In the genomic region with DNA sequence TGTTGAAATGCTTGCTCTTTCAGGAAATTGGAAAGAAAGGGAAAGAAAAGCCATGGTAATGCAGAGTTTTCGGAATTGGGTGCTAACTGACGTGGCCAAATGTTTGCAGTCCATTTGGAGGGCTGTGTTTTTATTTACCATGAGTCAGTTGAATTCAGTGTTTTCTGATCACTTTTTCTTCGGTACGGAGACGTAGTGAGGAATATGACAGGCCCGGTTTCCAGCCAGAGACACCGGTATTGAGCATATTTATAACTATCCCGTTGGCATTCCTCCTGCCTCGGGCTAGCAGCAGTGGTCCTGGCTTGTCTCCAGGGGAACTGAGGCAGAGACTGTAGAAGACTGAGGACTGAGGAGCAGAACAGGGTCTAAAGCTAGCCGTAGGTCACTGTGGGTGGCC, we compare ENCODE assay signal across 10 cellular contexts. TPM values are rescaled to one million over a fixed set of nuclear protein-coding genes. Genes with fewer than 3 reads are reported as not detected.
A peak's percentile ranks its signal among the peaks of the same experiment; 100 is the strongest.
DNase-seq lines count a peak whose midpoint lies in the region; ATAC-seq lines count a peak whose summit lies in the region.
"Had no signal": no experiment of that assay in that cellular context is flagged by ENCODE, and none has a peak within 500 bp of the region (broad histone marks: within the 10 kb centered on the region; RNA-seq: fewer than 3 reads in every experiment).

No MANE protein-coding gene starts in this region.

- H3K9me3 ChIP-seq in thymus (ENCODE audit: control insufficient read depth) = no peaks in the 10 kb centered on the region

- no peak overlapping the region for H3K27ac ChIP-seq in thymus (ENCODE audit: low read depth)

- H3K36me3 Mint-ChIP-seq in activated CD8-positive, alpha-beta memory T cell treated with anti-CD3 and anti-CD28 coated beads, Interleukin-2, amount 10 ng/mL, durations not matched to agents 7 days and 5 days = peaks cover 26% of the 10 kb centered on the region
- H3K36me3 Mint-ChIP-seq in activated naive CD8-positive, alpha-beta T cell treated with anti-CD3 and anti-CD28 coated beads for 36 hours = peaks cover 23% of the 10 kb centered on the region

- peaks cover 27% of the 10 kb centered on the region for H3K4me1 Mint-ChIP-seq in activated CD8-positive, alpha-beta memory T cell treated with anti-CD3 and anti-CD28 coated beads, Interleukin-2, amount 10 ng/mL, durations not matched to agents 7 days and 5 days
- peaks cover 30% of the 10 kb centered on the region for H3K4me1 Mint-ChIP-seq in activated naive CD8-positive, alpha-beta T cell treated with anti-CD3 and anti-CD28 coated beads for 36 hours

- peak overlapping the region; percentile 95 for H3K4me3 ChIP-seq in thymus (ENCODE audit: low read length)

- H3K36me3 ChIP-seq in thymus (ENCODE audit: control insufficient read depth, insufficient read depth) = peaks cover 25% of the 10 kb centered on the region

- intact Hi-C loops in posterior vena cava (cut with DNase I) = no loop called here

- H3K4me1 ChIP-seq in thymus (ENCODE audit: control insufficient read depth, insufficient read depth, low read length) = peaks cover 5% of the 10 kb centered on the region

- H3K4me3 Mint-ChIP-seq in activated CD8-positive, alpha-beta memory T cell treated with anti-CD3 and anti-CD28 coated beads, Interleukin-2, amount 10 ng/mL, durations not matched to agents 7 days and 5 days = peak overlapping the region; percentile 80
- H3K4me3 Mint-ChIP-seq in activated naive CD8-positive, alpha-beta T cell treated with anti-CD3 and anti-CD28 coated beads for 36 hours = peak overlapping the region; percentile 90

- H3K9me3 Mint-ChIP-seq in activated CD8-positive, alpha-beta memory T cell treated with anti-CD3 and anti-CD28 coated beads, Interleukin-2, amount 10 ng/mL, durations not matched to agents 7 days and 5 days (ENCODE audit: low read depth) = no peaks in the 10 kb centered on the region
- peaks cover 4% of the 10 kb centered on the region for H3K9me3 Mint-ChIP-seq in activated naive CD8-positive, alpha-beta T cell treated with anti-CD3 and anti-CD28 coated beads for 36 hours

- 66% methylated on average over 10 of the region's 10 CpGs for WGBS in thymus

- H3K27me3 Mint-ChIP-seq in activated CD8-positive, alpha-beta memory T cell treated with anti-CD3 and anti-CD28 coated beads, Interleukin-2, amount 10 ng/mL, durations not matched to agents 7 days and 5 days = peaks cover 4% of the 10 kb centered on the region
- H3K27me3 Mint-ChIP-seq in activated naive CD8-positive, alpha-beta T cell treated with anti-CD3 and anti-CD28 coated beads for 36 hours = no peaks in the 10 kb centered on the region

- CTCF ChIA-PET in activated CD8-positive, alpha-beta memory T cell treated with anti-CD3 and anti-CD28 coated beads, Interleukin-2, amount 10 ng/mL, durations not matched to agents 7 days and 5 days (lab: Charles Lee) = interaction anchor here (1.4 to 2.2 kb wide), 2 partner anchors 9 to 125 kb away, joined by 3 to 7 read pairs; no protein-coding TSS in a partner anchor

- no peak for DNase-seq in activated CD8-positive, alpha-beta memory T cell treated with anti-CD3 and anti-CD28 coated beads, Interleukin-2, amount 10 ng/mL, durations not matched to agents 7 days and 5 days
- DNase-seq in activated CD8-positive, alpha-beta memory T cell treated with anti-CD3 and anti-CD28 coated beads, Interleukin-2, amount 50 U/mL, for 4 hours = no peak
- DNase-seq in activated naive CD8-positive, alpha-beta T cell treated with anti-CD3 and anti-CD28 coated beads for 36 hours = no peak
- DNase-seq in kidney tubule cell (ENCODE audit: low spot score) (peak; percentile 5), posterior vena cava (ENCODE audit: low spot score) (no peak), retina (no peak)
- DNase-seq: NCI-H2107 had no signal

- no peaks in the 10 kb centered on the region for H3K27me3 ChIP-seq in thymus (ENCODE audit: control insufficient read depth, insufficient read depth)

- H3K27ac Mint-ChIP-seq in activated CD8-positive, alpha-beta memory T cell treated with anti-CD3 and anti-CD28 coated beads, Interleukin-2, amount 10 ng/mL, durations not matched to agents 7 days and 5 days = peak overlapping the region; percentile 79
- peak overlapping the region; percentile 86 for H3K27ac Mint-ChIP-seq in activated naive CD8-positive, alpha-beta T cell treated with anti-CD3 and anti-CD28 coated beads for 36 hours

- ATAC-seq in activated CD8-positive, alpha-beta memory T cell treated with anti-CD3 and anti-CD28 coated beads, Interleukin-2, amount 10 ng/mL, durations not matched to agents 7 days and 5 days = no peak
- ATAC-seq in HG03108 (IDR thresholded peaks at IDR 0.05; ENCODE audit: unreplicated experiment) = no peak

RNA-seq across cellular contexts. Expression of a gene that starts 1.0 kb away (rescaled TPM):
- 10 to 100 TPM; 73.5 to 81.5 TPM for total RNA-seq in activated CD8-positive, alpha-beta memory T cell treated with anti-CD3 and anti-CD28 coated beads, Interleukin-2, amount 10 ng/mL, durations not matched to agents 7 days and 5 days
- total RNA-seq in activated naive CD8-positive, alpha-beta T cell treated with anti-CD3 and anti-CD28 coated beads for 36 hours = 10 to 100 TPM; 72.8 to 73.0 TPM
- polyA plus RNA-seq in thymus = 125 TPM
- total RNA-seq in posterior vena cava = 10 to 100 TPM; 46.8 TPM

RNA-seq across cellular contexts. Expression of a gene that starts 45.7 kb away (rescaled TPM):
- total RNA-seq in activated CD8-positive, alpha-beta memory T cell treated with anti-CD3 and anti-CD28 coated beads, Interleukin-2, amount 10 ng/mL, durations not matched to agents 7 days and 5 days = 10 to 100 TPM; 56.1 to 63.4 TPM
- 10 to 100 TPM; 42.9 to 45.9 TPM for total RNA-seq in activated naive CD8-positive, alpha-beta T cell treated with anti-CD3 and anti-CD28 coated beads for 36 hours
- 81.0 TPM for polyA plus RNA-seq in thymus
- 10 to 100 TPM; 35.2 to 36.7 TPM for total RNA-seq in posterior vena cava

RNA-seq across cellular contexts. Expression of a gene that starts 56.6 kb away (rescaled TPM):
- total RNA-seq in activated CD8-positive, alpha-beta memory T cell treated with anti-CD3 and anti-CD28 coated beads, Interleukin-2, amount 10 ng/mL, durations not matched to agents 7 days and 5 days = not detected
- not detected for total RNA-seq in activated naive CD8-positive, alpha-beta T cell treated with anti-CD3 and anti-CD28 coated beads for 36 hours
- polyA plus RNA-seq in thymus = 0.34 TPM
- total RNA-seq in posterior vena cava = not detected
- total RNA-seq: left colon had no signal
